In the genomic region with DNA sequence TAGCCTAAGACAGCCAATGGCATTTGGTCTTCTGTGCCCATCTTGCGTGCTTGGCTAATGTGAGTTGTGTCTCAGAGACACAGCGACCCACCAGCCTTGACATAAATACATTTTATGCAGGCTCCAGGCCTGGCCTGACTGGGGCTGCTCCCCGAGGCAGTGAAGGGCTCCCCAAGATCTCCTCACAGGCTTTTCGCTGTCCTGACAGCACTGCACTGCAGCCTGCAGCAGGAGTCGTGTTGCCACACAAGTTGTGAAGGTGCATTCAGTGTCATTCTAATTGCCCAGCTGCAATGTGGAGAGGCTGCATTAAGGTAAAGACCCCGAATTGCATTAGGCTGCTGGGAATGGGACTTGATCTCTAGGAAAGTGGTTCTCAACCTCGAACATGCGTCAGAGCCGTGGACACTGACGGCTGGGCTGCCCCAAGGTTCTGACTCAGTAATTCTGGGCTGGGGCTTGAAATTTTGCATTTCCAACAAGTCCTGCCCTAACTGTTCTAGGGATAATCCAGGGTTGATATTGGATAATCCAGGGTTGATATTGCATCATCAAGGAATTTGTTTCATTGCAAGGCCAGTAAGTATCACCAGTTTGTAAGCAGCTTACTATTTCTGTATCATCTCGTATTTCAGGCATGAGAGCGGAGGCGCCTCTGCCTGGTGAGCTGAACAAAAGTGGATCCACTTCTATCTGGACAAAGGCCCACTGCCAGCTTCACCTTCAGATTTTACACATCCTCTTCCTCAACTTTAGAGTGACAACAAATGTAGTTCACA, we compare ENCODE assay signal across 3 cellular contexts.
TF ChIP-seq lines count a peak whose summit lies in the region.

No MANE protein-coding gene starts in this region.

TF ChIP-seq in HCT116, 20 proteins besides CTCF, POLR2A, EP300 and RAD21:
- TF ChIP-seq CEBPB (IDR thresholded peaks at IDR 0.05; ENCODE audit: low read depth) (peak; percentile 45; the same call in 1 of the 2 replicates), POLR2AphosphoS5 (IDR thresholded peaks at IDR 0.05; ENCODE audit: low read depth, low read length) (no peak), ATF3 (IDR thresholded peaks at IDR 0.05) (no peak), ZNF274 (IDR thresholded peaks at IDR 0.05; ENCODE audit: low read depth, low read length) (no peak), EZH2 (IDR thresholded peaks at IDR 0.05) (no peak), ZFX (IDR thresholded peaks at IDR 0.05) (no peak)
TF ChIP-seq in HCT116: peak in this region for 1.

TF ChIP-seq in K562, 482 proteins besides CTCF, POLR2A, EP300 and RAD21:
- TF ChIP-seq ZNF699 (CRISPR knock-in tag; IDR thresholded peaks at IDR 0.05; ENCODE audit: insufficient replicate concordance) (no peak), CEBPB (tag; IDR thresholded peaks at IDR 0.05) (peak; percentile 91), ATF3 (IDR thresholded peaks at IDR 0.05) (peak; percentile 89), ATF3 (CRISPR knock-in tag; conservative IDR thresholded peaks at IDR 0.05) (no peak), CEBPG (CRISPR knock-in tag; IDR thresholded peaks at IDR 0.05) (peak; percentile 38; the same call in 1 of the 2 replicates), CEBPG (tag; conservative IDR thresholded peaks at IDR 0.05 in 1 of 2, IDR thresholded peaks at IDR 0.05 in 1 of 2) (peak; percentile 88 to 94), GABPB1 (CRISPR knock-in tag; IDR thresholded peaks at IDR 0.05) (no peak)

TF ChIP-seq in HepG2, 621 proteins besides CTCF, POLR2A, EP300 and RAD21:
- TF ChIP-seq MIER3 (CRISPR knock-in tag; IDR thresholded peaks at IDR 0.05; ENCODE audit: borderline replicate concordance) = no peak
- no peak for TF ChIP-seq ZNF382 (CRISPR knock-in tag; IDR thresholded peaks at IDR 0.05; ENCODE audit: borderline replicate concordance)
- TF ChIP-seq, protein P1, sequence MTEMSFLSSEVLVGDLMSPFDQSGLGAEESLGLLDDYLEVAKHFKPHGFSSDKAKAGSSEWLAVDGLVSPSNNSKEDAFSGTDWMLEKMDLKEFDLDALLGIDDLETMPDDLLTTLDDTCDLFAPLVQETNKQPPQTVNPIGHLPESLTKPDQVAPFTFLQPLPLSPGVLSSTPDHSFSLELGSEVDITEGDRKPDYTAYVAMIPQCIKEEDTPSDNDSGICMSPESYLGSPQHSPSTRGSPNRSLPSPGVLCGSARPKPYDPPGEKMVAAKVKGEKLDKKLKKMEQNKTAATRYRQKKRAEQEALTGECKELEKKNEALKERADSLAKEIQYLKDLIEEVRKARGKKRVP (CRISPR knock-in tag; IDR thresholded peaks at IDR 0.05) = 0 out of 4 replicates have a peak, but pooled peaks of 1 of the 2 experiments have one; percentile 23
- TF ChIP-seq ATRX (CRISPR knock-in tag; IDR thresholded peaks at IDR 0.05; ENCODE audit: borderline replicate concordance) = no peak
- no peak for TF ChIP-seq CBX5 (CRISPR knock-in tag; IDR thresholded peaks at IDR 0.05; ENCODE audit: borderline replicate concordance)
- TF ChIP-seq ZNF629 (CRISPR knock-in tag; conservative IDR thresholded peaks at IDR 0.05) = no peak
- TF ChIP-seq CEBPB (IDR thresholded peaks at IDR 0.05; ENCODE audit: borderline replicate concordance, low read depth, low read length) = peak; percentile 81
- no peak for TF ChIP-seq ZNF589 (CRISPR knock-in tag; conservative IDR thresholded peaks at IDR 0.05)
- peak; percentile 24; the same call in 1 of the 2 replicates for TF ChIP-seq ATF7 (IDR thresholded peaks at IDR 0.05)
- no peak for TF ChIP-seq ATF7 (CRISPR knock-in tag; IDR thresholded peaks at IDR 0.05)
